ENCODE assay signal across 31 cellular contexts in the genomic region with DNA sequence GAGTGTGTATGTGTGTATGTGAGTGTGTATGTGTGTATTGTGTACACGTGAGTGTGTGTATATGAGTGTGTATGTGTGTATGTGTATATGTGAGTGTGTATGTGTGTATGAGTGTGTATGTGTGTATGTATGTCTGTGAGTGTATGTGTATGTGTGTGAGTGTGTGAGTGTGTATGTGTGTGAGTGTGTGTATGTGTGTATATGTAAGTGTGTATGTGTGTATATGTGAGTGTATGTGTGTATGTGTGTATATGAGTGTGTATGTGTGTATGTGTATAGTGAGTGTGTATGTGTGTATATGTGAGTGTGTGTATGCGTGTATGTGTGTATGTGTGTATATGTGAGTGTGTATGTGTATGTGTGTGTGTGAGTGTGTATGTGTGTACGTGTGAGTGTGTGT. TPM values are rescaled to one million over a fixed set of nuclear protein-coding genes. Genes with fewer than 3 reads are reported as not detected.
"Had no signal": no experiment of that assay in that cellular context is flagged by ENCODE, and none has a peak within 500 bp of the region (broad histone marks: within the 10 kb centered on the region; RNA-seq: fewer than 3 reads in every experiment).

No MANE protein-coding gene starts in this region.

- H3K27ac Mint-ChIP-seq: activated B cell treated with CpG ODN at 0.5 μM for 24 hours; activated CD4-positive, alpha-beta T cell treated with anti-CD3 and anti-CD28 coated beads for 36 hours; activated naive CD8-positive, alpha-beta T cell; activated T-helper 2 cell treated with anti-CD3 and anti-CD28 coated beads, Interferon-gamma antibody, Interleukin-2, Interleukin-4, amounts not matched to agents 10 μg/mL and 5 μg/mL and 100 μg/mL, durations not matched to agents 14 hours and 24 hours and 36 hours; effector memory CD8-positive, alpha-beta T cell; naive B cell; stimulated activated naive B cell treated with anti-CD40 and anti-IgM and Interleukin-4, amounts not matched to agents 10 μg/mL and 1 μg/mL and 100 μg/mL, for 72 hours had no signal

- H3K4me1 ChIP-seq: adrenal gland, ascending aorta, esophagus squamous epithelium, gastroesophageal sphincter, heart left ventricle, lower lobe of right lung, transverse colon had no signal

- H3K4me3 ChIP-seq: adrenal gland, ascending aorta, dorsolateral prefrontal cortex, esophagus squamous epithelium, gastroesophageal sphincter, heart left ventricle, lower lobe of right lung, smooth muscle cell, transverse colon had no signal

- H3K27me3 ChIP-seq: adrenal gland, ascending aorta, dorsolateral prefrontal cortex, esophagus squamous epithelium, gastroesophageal sphincter, heart left ventricle, transverse colon had no signal

- H3K9me3 ChIP-seq: adrenal gland, ascending aorta, esophagus squamous epithelium, gastroesophageal sphincter, heart left ventricle, lower lobe of right lung, transverse colon had no signal

- H3K36me3 ChIP-seq: adrenal gland, ascending aorta, esophagus squamous epithelium, gastroesophageal sphincter, heart left ventricle, lower lobe of right lung, transverse colon had no signal

- H3K4me1 Mint-ChIP-seq: activated B cell treated with CpG ODN at 0.5 μM for 24 hours; activated CD4-positive, alpha-beta T cell treated with anti-CD3 and anti-CD28 coated beads for 36 hours; central memory CD8-positive, alpha-beta T cell; naive B cell; neural crest cell; stimulated activated naive B cell treated with anti-CD40 and anti-IgM and Interleukin-4, amounts not matched to agents 10 μg/mL and 1 μg/mL and 100 μg/mL, for 72 hours had no signal

- FAIRE-seq: colon had no signal

- H3K36me3 Mint-ChIP-seq: activated naive CD8-positive, alpha-beta T cell; naive B cell; stimulated activated naive B cell treated with anti-CD40 and anti-IgM and Interleukin-4, amounts not matched to agents 10 μg/mL and 1 μg/mL and 100 μg/mL, for 72 hours had no signal

- H3K4me3 Mint-ChIP-seq: activated B cell treated with CpG ODN at 0.5 μM for 24 hours; activated CD4-positive, alpha-beta T cell treated with anti-CD3 and anti-CD28 coated beads for 36 hours; activated naive CD8-positive, alpha-beta T cell; activated T-cell treated with anti-CD3 and anti-CD28 coated beads, Interleukin-2, amount 50 U/mL, for 4 hours; central memory CD8-positive, alpha-beta T cell; effector memory CD8-positive, alpha-beta T cell; naive B cell; neural crest cell; stimulated activated naive B cell treated with anti-CD40 and anti-IgM and Interleukin-4, amounts not matched to agents 10 μg/mL and 1 μg/mL and 100 μg/mL, for 72 hours had no signal

- DNase-seq: activated B cell treated with CpG ODN at 0.5 μM for 24 hours; activated CD4-positive, alpha-beta T cell treated with anti-CD3 and anti-CD28 coated beads for 36 hours; activated CD4-positive, alpha-beta T cell treated with anti-CD3 and anti-CD28 coated beads, Interleukin-2, amount 50 U/mL, for 48 hours; activated CD8-positive, alpha-beta memory T cell treated with anti-CD3 and anti-CD28 coated beads, Interleukin-2, amount 50 U/mL, for 48 hours; activated naive CD4-positive, alpha-beta T cell; activated T-cell treated with anti-CD3 and anti-CD28 coated beads, Interleukin-2, amount 50 U/mL, for 4 hours; adrenal gland; dorsolateral prefrontal cortex; effector memory CD8-positive, alpha-beta T cell; esophagus squamous epithelium; heart left ventricle; islet precursor cell; left cardiac atrium; lower lobe of right lung; naive B cell; posterior cingulate gyrus; stimulated activated CD4-positive, alpha-beta T cell treated with anti-CD3 and anti-CD28 coated beads, Interleukin-15, amount 100 ng/mL, for 24 hours; stimulated activated CD8-positive, alpha-beta memory T cell treated with anti-CD3 and anti-CD28 coated beads, Interleukin-4, amount 100 ng/mL, for 48 hours; stimulated activated naive B cell treated with anti-CD40 and anti-IgM and Interleukin-4, amounts not matched to agents 10 μg/mL and 1 μg/mL and 100 μg/mL, for 72 hours; T-helper 9 cell; transverse colon had no signal

- H3K27me3 Mint-ChIP-seq: activated B cell treated with CpG ODN at 0.5 μM for 24 hours; activated CD4-positive, alpha-beta T cell treated with anti-CD3 and anti-CD28 coated beads for 36 hours; central memory CD8-positive, alpha-beta T cell; effector memory CD8-positive, alpha-beta T cell had no signal

- H3K27ac ChIP-seq: adrenal gland, ascending aorta, dorsolateral prefrontal cortex, esophagus squamous epithelium, gastroesophageal sphincter, heart left ventricle, lower lobe of right lung, transverse colon had no signal

- H3K9me3 Mint-ChIP-seq: naive B cell, neural crest cell had no signal

- H3K4me2 ChIP-seq: smooth muscle cell had no signal

- ATAC-seq: activated CD4-positive, alpha-beta T cell treated with anti-CD3 and anti-CD28 coated beads for 36 hours; activated T-cell treated with anti-CD3 and anti-CD28 coated beads, Interleukin-2, amount 50 U/mL, for 4 hours; effector memory CD8-positive, alpha-beta T cell; gastroesophageal sphincter; heart left ventricle; left cardiac atrium; sciatic nerve; stimulated activated naive B cell treated with anti-CD40 and anti-IgM and Interleukin-4, amounts not matched to agents 10 μg/mL and 1 μg/mL and 100 μg/mL, for 72 hours had no signal

RNA-seq across cellular contexts. Expression of gene GREM2, which starts 49.2 kb away (rescaled TPM):
- total RNA-seq: activated B cell treated with CpG ODN at 0.5 μM for 24 hours; activated CD8-positive, alpha-beta memory T cell treated with anti-CD3 and anti-CD28 coated beads for 36 hours; activated T-cell treated with anti-CD3 and anti-CD28 coated beads, Interleukin-2, amount 50 U/mL, for 4 hours; activated T-helper 2 cell treated with anti-CD3 and anti-CD28 coated beads, Interferon-gamma antibody, Interleukin-2, Interleukin-4, amounts not matched to agents 10 μg/mL and 5 μg/mL and 100 μg/mL, durations not matched to agents 14 hours and 24 hours and 36 hours; ascending aorta; left cardiac atrium had no signal
- polyA plus RNA-seq: heart left ventricle had no signal
